ENCODE assay signal across 5 cellular contexts in genomic region chr2:220916931-220917330, GRCh38.
"Had no signal": no experiment of that assay in that cellular context is flagged by ENCODE, and none has a peak within 500 bp of the region (broad histone marks: within the 10 kb centered on the region; RNA-seq: fewer than 3 reads in every experiment).

No MANE protein-coding gene starts in this region.

- H3K4me2 ChIP-seq: GM23338 had no signal

- DNase-seq: H9, HCEC 1CT, IMR-90 had no signal

- ATAC-seq: GM23338, K562 had no signal

- H2AFZ ChIP-seq: GM23338 had no signal

- H3K4me3 ChIP-seq: GM23338, K562 had no signal
